ENCODE assay signal across 1 cellular context in genomic region chr11:12453243-12453642, GRCh38.
TF ChIP-seq lines count a peak whose summit lies in the region.

No MANE protein-coding gene starts in this region.

TF ChIP-seq in GM23338, 12 proteins besides CTCF, POLR2A, EP300 and RAD21 (continued from another document):
- TF ChIP-seq ZNF462 (CRISPR knock-in tag; IDR thresholded peaks at IDR 0.05), result no peak
- TF ChIP-seq NANOG (IDR thresholded peaks at IDR 0.05; ENCODE audit: borderline replicate concordance), result no peak
- no peak for TF ChIP-seq POLR2AphosphoS5 (IDR thresholded peaks at IDR 0.05; ENCODE audit: low read depth)
- TF ChIP-seq ETS1 (IDR thresholded peaks at IDR 0.05), result no peak
- no peak for TF ChIP-seq STAT1 (IDR thresholded peaks at IDR 0.05; ENCODE audit: unreplicated experiment)
- TF ChIP-seq CREB1 (CRISPR knock-in tag; IDR thresholded peaks at IDR 0.05; ENCODE audit: low read depth), result no peak
